26 cellular contexts compared by ENCODE assay signal in genomic region chr22:45568213-45568612, GRCh38.
"Had no signal": no experiment of that assay in that cellular context is flagged by ENCODE, and none has a peak within 500 bp of the region (broad histone marks: within the 10 kb centered on the region; RNA-seq: fewer than 3 reads in every experiment).

No MANE protein-coding gene starts in this region.

- H3K4me3 ChIP-seq: stomach, suprapubic skin, testis, thoracic aorta, thyroid gland, tibial artery, tibial nerve, transverse colon, upper lobe of left lung, upper lobe of right lung, uterus, vagina had no signal

- H3K36me3 ChIP-seq: thyroid gland, transverse colon, upper lobe of left lung, upper lobe of right lung, uterus had no signal

- H3K9me3 ChIP-seq: suprapubic skin, testis, thyroid gland, tibial artery, uterus, vagina had no signal

- ATAC-seq: stimulated activated effector memory CD8-positive, alpha-beta T cell treated with anti-CD3 and anti-CD28 coated beads, Interleukin-12 subunit alpha, Interleukin-12 subunit beta, amount 100 ng/mL, for 72 hours; stimulated activated memory B cell treated with anti-CD40 and anti-IgM and Interleukin-4, amounts not matched to agents 10 μg/mL and 1 μg/mL and 100 μg/mL, for 72 hours; stimulated activated naive B cell treated with anti-CD40 and anti-IgM and Interleukin-4, amounts not matched to agents 10 μg/mL and 1 μg/mL and 100 μg/mL, for 72 hours; stimulated activated naive CD8-positive, alpha-beta T cell treated with anti-CD3 and anti-CD28 coated beads, Interleukin-15, amount 100 ng/mL, for 72 hours; stimulated activated naive CD8-positive, alpha-beta T cell treated with anti-CD3 and anti-CD28 coated beads, Interleukin-15, Interleukin-2, amounts not matched to agents 100 U/mL and 50 U/mL, for 24 hours; upper lobe of right lung had no signal

- DNase-seq: stimulated activated CD4-positive, alpha-beta T cell treated with anti-CD3 and anti-CD28 coated beads, Interleukin-2, amount 100 ng/mL, for 48 hours; stimulated activated CD4-positive, alpha-beta T cell treated with anti-CD3 and anti-CD28 coated beads, Interleukin-4, amount 100 ng/mL, for 1 hour; stimulated activated CD4-positive, alpha-beta T cell treated with anti-CD3 and anti-CD28 coated beads, Interleukin-4, amount 100 ng/mL, for 24 hours; stimulated activated CD4-positive, alpha-beta T cell treated with anti-CD3 and anti-CD28 coated beads, Interleukin-4, amount 100 ng/mL, for 4 hours; stimulated activated CD8-positive, alpha-beta memory T cell treated with anti-CD3 and anti-CD28 coated beads, Interleukin-4, amount 100 ng/mL, for 48 hours; stimulated activated naive B cell treated with anti-CD40 and anti-IgM and Interleukin-4, amounts not matched to agents 10 μg/mL and 1 μg/mL and 100 μg/mL, for 72 hours; stimulated activated naive CD4-positive, alpha-beta T cell; stimulated activated naive CD4-positive, alpha-beta T cell treated with Interleukin-2 at 50 U/mL for 16 hours; stimulated activated naive CD8-positive, alpha-beta T cell treated with anti-CD3 and anti-CD28 coated beads, Interleukin-15, amount 100 ng/mL, for 72 hours; stimulated activated naive CD8-positive, alpha-beta T cell treated with anti-CD3 and anti-CD28 coated beads, Interleukin-15, Interleukin-2, amounts not matched to agents 100 U/mL and 50 U/mL, for 24 hours; stomach; substantia nigra; testis; thyroid gland; tibial artery; transverse colon; trophoblast cell; upper lobe of left lung; upper lobe of right lung; uterus had no signal

- H3K27me3 ChIP-seq: suprapubic skin, testis, thyroid gland, tibial artery, tibial nerve, upper lobe of left lung, uterus, vagina had no signal

- H3K27ac ChIP-seq: stomach, suprapubic skin, testis, thoracic aorta, thyroid gland, tibial artery, tibial nerve, transverse colon, upper lobe of left lung, upper lobe of right lung, uterus, vagina had no signal

- H3K4me1 ChIP-seq: stomach, testis, thyroid gland, tibial artery, tibial nerve, transverse colon, upper lobe of left lung, upper lobe of right lung, uterus had no signal
